Comparison of ENCODE assay signal across 1 cellular context in genomic region chr17:75869282-75870141, GRCh38.
A peak's percentile ranks its signal among the peaks of the same experiment; 100 is the strongest.
TF ChIP-seq lines count a peak whose summit lies in the region.

No MANE protein-coding gene starts in this region.

TF ChIP-seq in HepG2, 621 proteins besides CTCF, POLR2A, EP300 and RAD21 (continued from another document and continues in another):
- TF ChIP-seq ZNF407 (CRISPR knock-in tag; IDR thresholded peaks at IDR 0.05; ENCODE audit: not compliant biosample characterization): no peak
- peak; percentile 77; the same call in 1 of the 2 replicates for TF ChIP-seq ZNF225 (CRISPR knock-in tag; IDR thresholded peaks at IDR 0.05)
- no peak for TF ChIP-seq HIVEP1 (CRISPR knock-in tag; IDR thresholded peaks at IDR 0.05)
- TF ChIP-seq ZNF34 (CRISPR knock-in tag; IDR thresholded peaks at IDR 0.05; ENCODE audit: borderline replicate concordance): peak; percentile 95; the same call in 1 of the 2 replicates
- peak; percentile 36; the same call in 1 of the 2 replicates for TF ChIP-seq SRY (CRISPR knock-in tag; IDR thresholded peaks at IDR 0.05)
- peak; percentile 90; the same call in 1 of the 2 replicates for TF ChIP-seq DMAP1 (CRISPR knock-in tag; IDR thresholded peaks at IDR 0.05)
- no peak; the same call in 1 of the 2 replicates for TF ChIP-seq SATB2 (CRISPR knock-in tag; IDR thresholded peaks at IDR 0.05)
- TF ChIP-seq ZBTB42 (CRISPR knock-in tag; IDR thresholded peaks at IDR 0.05): peak; percentile 86; the same call in 1 of the 2 replicates
- no peak for TF ChIP-seq NR0B2 (CRISPR knock-in tag; IDR thresholded peaks at IDR 0.05)
- no peak for TF ChIP-seq ZNF558 (CRISPR knock-in tag; IDR thresholded peaks at IDR 0.05; ENCODE audit: borderline replicate concordance)
- TF ChIP-seq ETV6 (CRISPR knock-in tag; conservative IDR thresholded peaks at IDR 0.05): peak; percentile 9; the same call in 1 of the 2 replicates
- no peak for TF ChIP-seq AFF4 (CRISPR knock-in tag; IDR thresholded peaks at IDR 0.05)
- no peak for TF ChIP-seq FIP1L1 (IDR thresholded peaks at IDR 0.05; ENCODE audit: borderline replicate concordance, insufficient read depth, low read depth, low read length)
- no peak for TF ChIP-seq ZNF75D (CRISPR knock-in tag; IDR thresholded peaks at IDR 0.05; ENCODE audit: borderline replicate concordance)
- no peak for TF ChIP-seq E2F2 (CRISPR knock-in tag; IDR thresholded peaks at IDR 0.05; ENCODE audit: borderline replicate concordance)
- no peak for TF ChIP-seq SMARCC2 (IDR thresholded peaks at IDR 0.05)
- no peak for TF ChIP-seq MED13 (CRISPR knock-in tag; IDR thresholded peaks at IDR 0.05)
- peak; percentile 90; the same call in 1 of the 2 replicates for TF ChIP-seq MYPOP (CRISPR knock-in tag; IDR thresholded peaks at IDR 0.05)
- no peak for TF ChIP-seq NKX3-1 (CRISPR knock-in tag; IDR thresholded peaks at IDR 0.05)
- 0 out of 2 replicates have a peak, but pooled peaks have one; percentile 17 for TF ChIP-seq ZNF614 (CRISPR knock-in tag; IDR thresholded peaks at IDR 0.05; ENCODE audit: borderline replicate concordance)
- TF ChIP-seq RBM22 (optimal IDR thresholded peaks at IDR 0.05; ENCODE audit: low read length): peak; percentile 17
- peak; percentile 27 for TF ChIP-seq IKZF4 (CRISPR knock-in tag; IDR thresholded peaks at IDR 0.05; ENCODE audit: borderline replicate concordance, low read depth, not compliant biosample characterization)
- TF ChIP-seq ZBTB43 (CRISPR knock-in tag; conservative IDR thresholded peaks at IDR 0.05): no peak
- no peak; the same call in 1 of the 2 replicates for TF ChIP-seq ZZZ3 (CRISPR knock-in tag; IDR thresholded peaks at IDR 0.05; ENCODE audit: borderline replicate concordance)
- TF ChIP-seq ARID5B (CRISPR knock-in tag; IDR thresholded peaks at IDR 0.05): peak; percentile 83
- TF ChIP-seq ZNF276 (CRISPR knock-in tag; IDR thresholded peaks at IDR 0.05; ENCODE audit: low read depth): peak; percentile 85; the same call in 1 of the 2 replicates
- TF ChIP-seq ZNF10 (CRISPR knock-in tag; IDR thresholded peaks at IDR 0.05; ENCODE audit: borderline replicate concordance, low read depth): no peak
- TF ChIP-seq MYC (CRISPR knock-in tag; IDR thresholded peaks at IDR 0.05; ENCODE audit: borderline replicate concordance): peak; percentile 47
- TF ChIP-seq RARA (CRISPR knock-in tag; IDR thresholded peaks at IDR 0.05): peak; percentile 74
- peak; percentile 67; the same call in 1 of the 2 replicates for TF ChIP-seq CBFB (CRISPR knock-in tag; IDR thresholded peaks at IDR 0.05)
- TF ChIP-seq ZNF263 (CRISPR knock-in tag; IDR thresholded peaks at IDR 0.05): no peak
- TF ChIP-seq GABPA (IDR thresholded peaks at IDR 0.05; ENCODE audit: low read depth, low read length): no peak
- TF ChIP-seq GABPA (CRISPR knock-in tag; IDR thresholded peaks at IDR 0.05; ENCODE audit: low read depth): no peak
- TF ChIP-seq ZNF431 (CRISPR knock-in tag; IDR thresholded peaks at IDR 0.05; ENCODE audit: borderline replicate concordance, low read depth): no peak
- peak; percentile 58 for TF ChIP-seq PHF8 (CRISPR knock-in tag; IDR thresholded peaks at IDR 0.05)
